Comparison of ENCODE assay signal across 8 cellular contexts in the genomic region with DNA sequence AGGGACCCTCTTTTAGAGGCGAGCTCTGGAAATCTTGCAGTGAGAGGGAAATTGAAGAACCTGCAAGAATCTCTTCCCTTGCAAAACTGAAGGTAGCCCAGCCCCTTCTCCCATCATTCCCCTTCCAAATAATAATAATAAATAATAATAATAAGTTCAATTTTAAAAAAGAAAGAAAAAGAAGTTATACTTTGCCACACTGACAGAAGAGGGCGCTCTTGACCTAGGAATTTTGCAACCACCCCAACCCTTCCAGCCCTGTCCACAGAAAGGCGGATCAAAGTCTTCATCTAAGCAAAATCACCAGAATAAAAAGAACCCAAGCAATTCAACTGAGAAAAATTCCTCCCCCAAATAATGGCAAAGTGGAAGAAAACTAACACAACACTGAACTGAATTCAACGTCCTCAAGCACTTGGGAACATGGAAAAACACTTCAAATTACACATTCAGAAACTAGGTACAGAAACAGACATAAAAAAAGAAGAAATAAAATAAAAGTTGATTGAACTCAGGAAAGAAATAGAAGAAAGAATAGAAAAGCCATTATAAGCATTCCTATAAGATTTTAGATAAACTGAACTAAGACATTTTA.
DNase-seq lines count a peak whose midpoint lies in the region; ATAC-seq and TF ChIP-seq lines count a peak whose summit lies in the region.

No MANE protein-coding gene starts in this region.

- H3K4me2 ChIP-seq in OCI-LY3 (ENCODE audit: low read length), result peak overlapping the region; percentile 74

- H3K4me3 ChIP-seq in OCI-LY3 (ENCODE audit: low read length) (peak overlapping the region; percentile 71), foreskin fibroblast (ENCODE audit: low read depth in 1 of 2, low read length in 2 of 2) (no peak overlapping the region)

- peak overlapping the region; percentile 11; the same call in 1 of the 2 replicates for H3K9ac ChIP-seq in OCI-LY3 (ENCODE audit: low read length)

- H3K27me3 Mint-ChIP-seq in activated T-cell treated with anti-CD3 and anti-CD28 coated beads, Interleukin-2, amount 50 U/mL, for 72 hours (ENCODE audit: low read depth), result peaks cover 22% of the 10 kb centered on the region
- no peaks in the 10 kb centered on the region for H3K27me3 Mint-ChIP-seq in progenitor cell of endocrine pancreas

- TF ChIP-seq CTCF in OCI-LY3 (IDR thresholded peaks at IDR 0.05; ENCODE audit: low read depth, low read length) (peak; percentile 52), foreskin fibroblast (IDR thresholded peaks at IDR 0.05; ENCODE audit: low read depth, low read length) (peak; percentile 33), progenitor cell of endocrine pancreas (IDR thresholded peaks at IDR 0.05; ENCODE audit: unreplicated experiment) (peak; percentile 75)

- in situ Hi-C loops in Caki2 (cut with HindIII; ENCODE audit: low pct_unique_long_range_greater_than_20kb, low sequenced_read_pairs), result no loop called here

- peak overlapping the region; percentile 85 for H2AFZ ChIP-seq in OCI-LY3 (ENCODE audit: low read depth, low read length)

- peaks cover 3 to 20% of the 10 kb centered on the region in 2 donors for H3K36me3 Mint-ChIP-seq in activated T-cell treated with anti-CD3 and anti-CD28 coated beads, Interleukin-2, amount 50 U/mL, for 72 hours (ENCODE audit: insufficient read depth in 2 of 2)
- H3K36me3 Mint-ChIP-seq in progenitor cell of endocrine pancreas (ENCODE audit: insufficient read depth), result peaks cover 1% of the 10 kb centered on the region

- H3K27ac Mint-ChIP-seq in activated T-cell treated with anti-CD3 and anti-CD28 coated beads, Interleukin-2, amount 50 U/mL, for 72 hours, result no peak overlapping the region
- H3K27ac Mint-ChIP-seq in progenitor cell of endocrine pancreas, result no peak overlapping the region

- peaks cover 44% of the 10 kb centered on the region for H3K4me1 Mint-ChIP-seq in activated T-cell treated with anti-CD3 and anti-CD28 coated beads, Interleukin-2, amount 50 U/mL, for 72 hours (ENCODE audit: low read depth)
- H3K4me1 Mint-ChIP-seq in progenitor cell of endocrine pancreas (ENCODE audit: low read depth), result peaks cover 16% of the 10 kb centered on the region

- peaks cover 8% of the 10 kb centered on the region; the same call in 1 of the 2 replicates for H3K4me1 ChIP-seq in OCI-LY3 (ENCODE audit: low read length)

- no peaks in the 10 kb centered on the region for H3K9me3 ChIP-seq in OCI-LY3 (ENCODE audit: insufficient read depth, low read length)

- no peaks in the 10 kb centered on the region for H3K36me3 ChIP-seq in OCI-LY3 (replicated peaks; ENCODE audit: low read depth, low read length)

- H4K20me1 ChIP-seq in OCI-LY3 (ENCODE audit: insufficient read depth, low read length), result no peaks in the 10 kb centered on the region

- peaks cover 19% of the 10 kb centered on the region for H3K27me3 ChIP-seq in OCI-LY3 (ENCODE audit: low read depth, low read length)

- no peaks in the 10 kb centered on the region for H3K79me2 ChIP-seq in OCI-LY3 (ENCODE audit: low read length)

- no peak overlapping the region for H3K4me3 Mint-ChIP-seq in activated T-cell treated with anti-CD3 and anti-CD28 coated beads, Interleukin-2, amount 50 U/mL, for 72 hours
- H3K4me3 Mint-ChIP-seq in progenitor cell of endocrine pancreas (ENCODE audit: low read depth), result no peak overlapping the region

- H3K9me3 Mint-ChIP-seq in activated T-cell treated with anti-CD3 and anti-CD28 coated beads, Interleukin-2, amount 50 U/mL, for 72 hours, result peaks cover 1 to 2% of the 10 kb centered on the region in 2 donors
- peaks cover 9% of the 10 kb centered on the region for H3K9me3 Mint-ChIP-seq in progenitor cell of endocrine pancreas (ENCODE audit: low read depth)

- H3K27ac ChIP-seq in OCI-LY3 (ENCODE audit: low read length), result no peak overlapping the region

- peak; percentile 51 to 56 for ATAC-seq in activated T-cell treated with anti-CD3 and anti-CD28 coated beads, Interleukin-2, amount 50 U/mL, for 72 hours (replicated peaks in 1 of 2)
- ATAC-seq in GM21717 (IDR thresholded peaks at IDR 0.05; ENCODE audit: unreplicated experiment), result no peak
- no peak for ATAC-seq in HG03460 (IDR thresholded peaks at IDR 0.05; ENCODE audit: unreplicated experiment)

- DNase-seq in Caki2 (ENCODE audit: low read depth) (peak; percentile 49), HPDE6-E6E7 (ENCODE audit: extremely low spot score) (peak; percentile 64), foreskin fibroblast (peak; percentile 45 to 79), progenitor cell of endocrine pancreas (ENCODE audit: low spot score, unreplicated experiment) (no peak)
- DNase-seq in activated T-cell treated with anti-CD3 and anti-CD28 coated beads, Interleukin-2, amount 50 U/mL, for 72 hours, result peak; percentile 58 to 68

Comparison
In these comparisons a context has a peak if more than half of its experiments do, and no peak if none do; other contexts are left out.
1. ATAC-seq: peak in activated T-cell treated with anti-CD3 and anti-CD28 coated beads, Interleukin-2, amount 50 U/mL, for 72 hours (2 of 2); none in GM21717 (single experiment) and HG03460 (single experiment).
2. Peak in every context shown above with its lines, with median percentiles within 50 percentile points of each other: CTCF ChIP-seq.